ENCODE assay signal across 20 cellular contexts in the genomic region with DNA sequence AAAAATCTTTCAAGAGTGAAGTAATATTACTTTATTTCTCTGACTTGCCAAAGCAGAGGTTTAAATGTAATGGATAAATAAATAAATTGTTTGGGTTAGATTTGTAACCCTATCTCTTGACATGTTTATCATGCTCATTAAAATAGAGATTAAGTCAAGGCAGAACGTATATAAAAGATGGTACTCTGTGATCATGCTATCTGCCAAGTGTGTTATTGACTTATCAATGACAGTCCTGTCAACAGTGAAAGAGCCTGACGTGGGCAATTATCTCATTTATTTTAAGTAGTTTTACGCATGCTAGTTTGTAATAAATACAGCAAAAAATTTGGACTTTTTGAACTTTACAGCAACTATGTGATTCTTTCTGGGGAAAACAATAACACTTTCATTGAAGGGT. TPM values are rescaled to one million over a fixed set of nuclear protein-coding genes. Genes with fewer than 3 reads are reported as not detected.
DNase-seq lines count a peak whose midpoint lies in the region; ATAC-seq, FAIRE-seq and TF ChIP-seq lines count a peak whose summit lies in the region.
"Had no signal": no experiment of that assay in that cellular context is flagged by ENCODE, and none has a peak within 500 bp of the region (broad histone marks: within the 10 kb centered on the region; RNA-seq: fewer than 3 reads in every experiment).

No MANE protein-coding gene starts in this region.

- TF ChIP-seq EP300 in HepG2 (IDR thresholded peaks at IDR 0.05; ENCODE audit: low read depth in 2 of 2, low read length in 2 of 2) = no peak
- TF ChIP-seq EP300 in HepG2 (CRISPR knock-in tag; IDR thresholded peaks at IDR 0.05; ENCODE audit: borderline replicate concordance) = no peak

- no peaks in the 10 kb centered on the region for H3K79me2 ChIP-seq in HepG2 (ENCODE audit: insufficient read depth, low read length)

- H3K4me1 ChIP-seq in liver (ENCODE audit: control insufficient read depth in 4 of 4, insufficient read depth in 4 of 4, low read length in 3 of 4) (peaks cover 0 to 27% (median 5%) of the 10 kb centered on the region in 4 donors), HepG2 (ENCODE audit: insufficient read depth, low read length) (peaks cover 10% of the 10 kb centered on the region), right lobe of liver (peaks cover 0 to 32% (median 2%) of the 10 kb centered on the region in 4 donors)
- H3K4me1 ChIP-seq: A549; BLaER1 treated with 17β-estradiol and CSF1 and Interleukin-3, amounts not matched to agents 10 nM and 100 nM; Caco-2 had no signal

- H3K36me3 ChIP-seq in liver (ENCODE audit: control insufficient read depth in 4 of 4, insufficient read depth in 3 of 4, low read depth in 1 of 4, low read length in 3 of 4) (peaks cover 0 to 3% (median 2%) of the 10 kb centered on the region in 4 donors), HepG2 (replicated peaks in 1 of 2; ENCODE audit: control insufficient read depth in 1 of 2, insufficient read depth in 2 of 2, low read length in 2 of 2) (peaks cover 0 to 4% of the 10 kb centered on the region in 2 experiments; a peak in 1 of 5 replicates), right lobe of liver (no peaks in the 10 kb centered on the region)
- H3K36me3 ChIP-seq: BLaER1 treated with 17β-estradiol and CSF1 and Interleukin-3, amounts not matched to agents 10 nM and 100 nM had no signal

- TF ChIP-seq POLR2A in HepG2 (IDR thresholded peaks at IDR 0.05; ENCODE audit: insufficient read depth in 1 of 2, low read depth in 2 of 2, low read length in 2 of 2) (no peak), right lobe of liver (IDR thresholded peaks at IDR 0.05) (no peak)

- WGBS in liver = 34% methylated on average over 3 of the region's 3 CpGs
- 95% methylated on average over 3 of the region's 3 CpGs for WGBS in HepG2 (ENCODE audit: low lambda C conversion rate)
- WGBS in right lobe of liver (ENCODE audit: insufficient coverage, low coverage, low lambda C conversion rate, missing lambda C conversion rate) = 31% methylated on average over 3 of the region's 3 CpGs

- H3K9me3 ChIP-seq in liver (ENCODE audit: control insufficient read depth in 4 of 4, low read length in 3 of 4) (no peaks in the 10 kb centered on the region), HepG2 (ENCODE audit: low read length) (no peaks in the 10 kb centered on the region), right lobe of liver (no peaks in the 10 kb centered on the region)
- H3K9me3 ChIP-seq: A549; BLaER1 treated with 17β-estradiol and CSF1 and Interleukin-3, amounts not matched to agents 10 nM and 100 nM; Caco-2 had no signal

- no peak overlapping the region for H3K4me3 ChIP-seq in liver (ENCODE audit: low read depth in 1 of 3, low read length in 3 of 3)
- no peak overlapping the region for H3K4me3 ChIP-seq in HepG2 (replicated peaks in 1 of 3; ENCODE audit: insufficient read depth in 1 of 3, low read depth in 2 of 3, low read length in 3 of 3)
- H3K4me3 ChIP-seq in right lobe of liver = no peak overlapping the region
- H3K4me3 ChIP-seq: A549; BLaER1 treated with 17β-estradiol and CSF1 and Interleukin-3, amounts not matched to agents 10 nM and 100 nM had no signal

- TF ChIP-seq RAD21 in liver (IDR thresholded peaks at IDR 0.05) (no peak), HepG2 (CRISPR knock-in tag; IDR thresholded peaks at IDR 0.05) (no peak)

- DNase-seq in NCI-H748 (lab: John Stamatoyannopoulos, UW; ENCODE audit: unreplicated experiment) = peak; percentile 2
- DNase-seq in NCI-H748 treated with DMSO at 0.1 percent for 48 hours (lab: John Stamatoyannopoulos, UW) = no peak
- no peak for DNase-seq in HepG2 (ENCODE audit: low spot score)
- no peak for DNase-seq in right lobe of liver
- no peak for DNase-seq in kidney glomerular epithelial cell (lab: John Stamatoyannopoulos, UW)
- DNase-seq: AML-193; Caco-2; Calu3; CD4-positive, alpha-beta T cell; CD8-positive, alpha-beta T cell; DMS79 treated with DMSO at 0.1 percent for 48 hours; GF-D8 had no signal

- BruUV-seq in HepG2 (replicated peaks; lab: Mats Ljungman, UMichigan) = no TSS peak

- TF ChIP-seq CTCF in liver (IDR thresholded peaks at IDR 0.05; ENCODE audit: low read depth, low read length, missing input control) (no peak), HepG2 (CRISPR knock-in tag; IDR thresholded peaks at IDR 0.05) (no peak), right lobe of liver (IDR thresholded peaks at IDR 0.05) (no peak)

- POLR2A ChIA-PET in HepG2 (lab: Yijun Ruan, JAX) = no interaction called here

- in situ Hi-C loops in HepG2 (cut with HindIII; ENCODE audit: extremely low pct_ligation_motif_present, low pct_unique_long_range_greater_than_20kb) = no loop called here

- no peak overlapping the region for H3K27ac ChIP-seq in liver (ENCODE audit: low read depth in 1 of 2, low read length in 2 of 2)
- no peak overlapping the region for H3K27ac ChIP-seq in HepG2 (ENCODE audit: extremely low read length, insufficient read depth, low read length)
- peak overlapping the region in 1 of 3 donors; percentile 85 for H3K27ac ChIP-seq in right lobe of liver
- H3K27ac ChIP-seq: 22Rv1; A549; BLaER1 treated with 17β-estradiol and CSF1 and Interleukin-3, amounts not matched to agents 10 nM and 100 nM; C4-2B had no signal

- intact Hi-C loops in HepG2 (cut with micrococcal nuclease; ENCODE audit: unreplicated experiment) (no loop called here), right lobe of liver (cut with DNase I) (no loop called here)

- H3K9ac ChIP-seq in liver (ENCODE audit: low read depth in 1 of 2, low read length in 2 of 2) (no peak overlapping the region), HepG2 (ENCODE audit: insufficient read depth, low read depth, low read length) (no peak overlapping the region)
- H3K9ac ChIP-seq: BLaER1 treated with 17β-estradiol and CSF1 and Interleukin-3, amounts not matched to agents 10 nM and 100 nM had no signal

- ATAC-seq in HepG2 = no peak
- ATAC-seq in right lobe of liver = peak in 3 of 4 donors; percentile 24 to 52 (median 32)
- ATAC-seq: A549; CD8-positive, alpha-beta T cell had no signal

- H4K20me1 ChIP-seq in HepG2 (ENCODE audit: insufficient read depth, low read length) = no peaks in the 10 kb centered on the region
- H4K20me1 ChIP-seq: BLaER1 treated with 17β-estradiol and CSF1 and Interleukin-3, amounts not matched to agents 10 nM and 100 nM had no signal

- CTCF ChIA-PET in HepG2 (lab: Yijun Ruan, JAX; ENCODE audit: low intra/inter-chr PET ratio, low total read pairs) = no interaction called here

- FAIRE-seq in HepG2 (lab: Jason Lieb, UNC) = no peak
- FAIRE-seq: D721Med, GM12891 had no signal

- H2AFZ ChIP-seq in HepG2 (ENCODE audit: low read length) = no peak overlapping the region

- H3K27me3 ChIP-seq in liver (ENCODE audit: control insufficient read depth in 4 of 4, insufficient read depth in 4 of 4, low read length in 3 of 4) (no peaks in the 10 kb centered on the region), HepG2 (ENCODE audit: control insufficient read depth in 1 of 2, insufficient read depth in 2 of 2, low read length in 2 of 2) (no peaks in the 10 kb centered on the region), right lobe of liver (no peaks in the 10 kb centered on the region)
- H3K27me3 ChIP-seq: BLaER1 treated with 17β-estradiol and CSF1 and Interleukin-3, amounts not matched to agents 10 nM and 100 nM had no signal

- no peak overlapping the region for H3K4me2 ChIP-seq in HepG2 (ENCODE audit: low read depth, low read length)
- H3K4me2 ChIP-seq: A549; BLaER1 treated with 17β-estradiol and CSF1 and Interleukin-3, amounts not matched to agents 10 nM and 100 nM had no signal

RNA-seq across cellular contexts. Expression of a gene that starts 43.7 kb away (rescaled TPM):
- total RNA-seq in liver (100 to 1,000 TPM; 123 to 252 TPM), HepG2 (2016; rRNA removed; fragmentation: Illumina TruSeq; extraction: Trizol) (45.6 and 76.8 TPM in 2 replicates), right lobe of liver (100 to 1,000 TPM; 157 to 215 (median 183) TPM)
- polyA plus RNA-seq in liver (100 to 1,000 TPM in 1 of 2 donors, 10 to 100 TPM in 1; 88.9 to 162 TPM), HepG2 (2011; rRNA removed) (57.3 and 63.8 TPM in 2 replicates)
- total RNA-seq in HepG2 (2016; cell fraction: cytosol; rRNA removed; fragmentation: Illumina TruSeq; extraction: Trizol; ENCODE audit: low read depth) = 6.6 and 7.7 TPM in 2 replicates
- 45.9 and 77.9 TPM in 2 replicates for total RNA-seq in HepG2 (2016; cell fraction: insoluble cytoplasmic fraction; rRNA removed; fragmentation: Illumina TruSeq; extraction: Trizol)
- total RNA-seq in HepG2 (2016; cell fraction: membrane; rRNA removed; fragmentation: Illumina TruSeq; extraction: Trizol) = 16.5 and 18.4 TPM in 2 replicates
- 67.0 and 76.8 TPM in 2 replicates for total RNA-seq in HepG2 (2016; cell fraction: nucleus; rRNA removed; fragmentation: Illumina TruSeq; extraction: Trizol)
- 27.3 and 46.9 TPM in 2 replicates for polyA plus RNA-seq in HepG2 (2011; cell fraction: cytosol; rRNA removed)
- 15.9 and 19.0 TPM in 2 replicates for polyA plus RNA-seq in HepG2 (2011; cell fraction: nucleus; rRNA removed)
- 49.8 and 56.8 TPM in 2 replicates for polyA plus RNA-seq in HepG2 (2012)
- 3.4 and 4.6 TPM in 2 replicates for polyA plus RNA-seq in HepG2 (2016; cell fraction: cytosol; fragmentation: Illumina TruSeq; extraction: Trizol; ENCODE audit: low read depth)
- 34.0 and 37.7 TPM in 2 replicates for polyA plus RNA-seq in HepG2 (2016; cell fraction: insoluble cytoplasmic fraction; fragmentation: Illumina TruSeq; extraction: Trizol; ENCODE audit: low read depth)
- 8.8 and 10.1 TPM in 2 replicates for polyA plus RNA-seq in HepG2 (2016; cell fraction: membrane; fragmentation: Illumina TruSeq; extraction: Trizol; ENCODE audit: low read depth)
- 73.1 and 76.0 TPM in 2 replicates for polyA plus RNA-seq in HepG2 (2016; cell fraction: nucleus; fragmentation: Illumina TruSeq; extraction: Trizol; ENCODE audit: insufficient read depth, low read depth)
- polyA minus RNA-seq in HepG2 (2011; rRNA and poly(A)+ RNA removed; ENCODE audit: low replicate concordance) = 1.6 and 26.2 TPM in 2 replicates
- polyA minus RNA-seq in HepG2 (2011; cell fraction: cytosol; rRNA and poly(A)+ RNA removed) = 52.4 and 70.5 TPM in 2 replicates
- 31.2 and 49.1 TPM in 2 replicates for polyA minus RNA-seq in HepG2 (2011; cell fraction: nucleus; rRNA and poly(A)+ RNA removed)
- total RNA-seq: B cell; CD4-positive, alpha-beta T cell; CD8-positive, alpha-beta T cell had no signal

RNA-seq across cellular contexts. Expression of a gene that starts 49.9 kb away (rescaled TPM):
- total RNA-seq in liver (1 to 10 TPM; 3.1 to 3.9 TPM), HepG2 (2016; rRNA removed; fragmentation: Illumina TruSeq; extraction: Trizol) (9.6 and 12.7 TPM in 2 replicates), right lobe of liver (1 to 10 TPM; 3.9 to 5.6 (median 4.5) TPM)
- polyA plus RNA-seq in liver (1 to 10 TPM; 3.0 to 5.8 TPM), HepG2 (2011; rRNA removed) (1.6 and 2.2 TPM in 2 replicates)
- 16.9 and 22.2 TPM in 2 replicates for total RNA-seq in HepG2 (2016; cell fraction: cytosol; rRNA removed; fragmentation: Illumina TruSeq; extraction: Trizol; ENCODE audit: low read depth)
- 10.0 and 11.7 TPM in 2 replicates for total RNA-seq in HepG2 (2016; cell fraction: insoluble cytoplasmic fraction; rRNA removed; fragmentation: Illumina TruSeq; extraction: Trizol)
- 4.1 and 5.4 TPM in 2 replicates for total RNA-seq in HepG2 (2016; cell fraction: membrane; rRNA removed; fragmentation: Illumina TruSeq; extraction: Trizol)
- total RNA-seq in HepG2 (2016; cell fraction: nucleus; rRNA removed; fragmentation: Illumina TruSeq; extraction: Trizol) = 7.1 and 8.3 TPM in 2 replicates
- polyA plus RNA-seq in HepG2 (2011; cell fraction: cytosol; rRNA removed) = 1.5 and 2.6 TPM in 2 replicates
- 1.1 and 1.5 TPM in 2 replicates for polyA plus RNA-seq in HepG2 (2011; cell fraction: nucleus; rRNA removed)
- 3.0 and 3.2 TPM in 2 replicates for polyA plus RNA-seq in HepG2 (2012)
- 0.16 and 0.32 TPM in 2 replicates for polyA plus RNA-seq in HepG2 (2016; cell fraction: cytosol; fragmentation: Illumina TruSeq; extraction: Trizol; ENCODE audit: low read depth)
- polyA plus RNA-seq in HepG2 (2016; cell fraction: insoluble cytoplasmic fraction; fragmentation: Illumina TruSeq; extraction: Trizol; ENCODE audit: low read depth) = 11.0 and 11.4 TPM in 2 replicates
- polyA plus RNA-seq in HepG2 (2016; cell fraction: membrane; fragmentation: Illumina TruSeq; extraction: Trizol; ENCODE audit: low read depth) = 0.80 and 1.2 TPM in 2 replicates
- polyA plus RNA-seq in HepG2 (2016; cell fraction: nucleus; fragmentation: Illumina TruSeq; extraction: Trizol; ENCODE audit: insufficient read depth, low read depth) = 6.5 and 8.1 TPM in 2 replicates
- polyA minus RNA-seq in HepG2 (2011; rRNA and poly(A)+ RNA removed; ENCODE audit: low replicate concordance) = 3.2 and 4.0 TPM in 2 replicates
- polyA minus RNA-seq in HepG2 (2011; cell fraction: cytosol; rRNA and poly(A)+ RNA removed) = 3.1 and 4.7 TPM in 2 replicates
- 2.4 and 3.7 TPM in 2 replicates for polyA minus RNA-seq in HepG2 (2011; cell fraction: nucleus; rRNA and poly(A)+ RNA removed)
